Comparison of ENCODE assay signal across 9 cellular contexts in the genomic region with DNA sequence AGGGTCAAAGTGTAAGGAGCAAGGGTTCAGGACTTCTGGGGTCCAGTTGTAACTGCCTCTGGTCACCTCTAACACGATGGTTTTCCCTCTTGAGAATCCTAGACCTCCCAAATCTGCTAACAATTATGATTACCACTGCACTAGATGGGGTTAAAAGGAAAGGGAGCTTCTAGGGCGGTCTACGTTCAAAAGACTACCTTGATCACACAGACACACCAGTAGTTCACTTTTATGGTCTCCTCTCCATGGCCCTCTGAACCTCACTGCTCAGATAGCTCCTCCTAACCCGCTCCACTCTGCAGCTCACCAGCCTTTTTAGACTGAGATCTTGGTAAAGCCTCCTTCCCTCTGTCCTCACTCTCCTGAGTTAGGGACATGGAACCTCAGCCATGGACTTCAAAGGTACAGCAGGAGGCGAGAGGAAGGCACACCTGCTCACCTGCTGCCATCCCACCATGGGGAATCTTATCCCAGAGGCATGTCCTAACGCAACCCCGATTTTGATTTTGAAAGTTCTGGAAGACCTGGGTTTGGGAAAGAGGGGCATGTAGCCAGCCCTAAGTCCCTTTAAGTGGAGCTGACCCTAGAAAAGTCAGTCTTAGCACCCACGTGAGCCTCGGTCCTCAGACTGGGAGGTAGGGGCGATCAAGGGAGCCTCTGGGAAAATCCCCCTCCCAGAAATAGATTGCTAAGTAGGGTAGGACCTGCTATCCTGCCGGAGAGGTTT. TPM values are rescaled to one million over a fixed set of nuclear protein-coding genes. Genes with fewer than 3 reads are reported as not detected.
DNase-seq lines count a peak whose midpoint lies in the region; ATAC-seq, FAIRE-seq and TF ChIP-seq lines count a peak whose summit lies in the region.
"Had no signal": no experiment of that assay in that cellular context is flagged by ENCODE, and none has a peak within 500 bp of the region (broad histone marks: within the 10 kb centered on the region; RNA-seq: fewer than 3 reads in every experiment).

No MANE protein-coding gene starts in this region.

- no TSS peak for BruUV-seq in HepG2 (replicated peaks; lab: Mats Ljungman, UMichigan)

- H3K79me2 ChIP-seq in HepG2 (ENCODE audit: insufficient read depth, low read length): peaks cover 30% of the 10 kb centered on the region

- H3K36me3 Mint-ChIP-seq in activated CD4-positive, alpha-beta T cell treated with anti-CD3 and anti-CD28 coated beads, Interleukin-2, amount 10 ng/mL, durations not matched to agents 7 days and 5 days (ENCODE audit: low read depth): no peaks in the 10 kb centered on the region
- no peaks in the 10 kb centered on the region for H3K36me3 Mint-ChIP-seq in activated naive CD8-positive, alpha-beta T cell treated with anti-CD3 and anti-CD28 coated beads, Interleukin-2, amount 10 ng/mL, durations not matched to agents 7 days and 5 days

- H3K27me3 ChIP-seq in HepG2 (ENCODE audit: control insufficient read depth in 1 of 2, insufficient read depth in 2 of 2, low read length in 2 of 2) (no peaks in the 10 kb centered on the region; a peak in 1 of 5 replicates), thymus (ENCODE audit: control insufficient read depth, insufficient read depth) (no peaks in the 10 kb centered on the region)

- H3K4me2 ChIP-seq in HepG2 (ENCODE audit: low read depth, low read length): peak overlapping the region; percentile 94

- no peaks in the 10 kb centered on the region for H3K9me3 Mint-ChIP-seq in activated CD4-positive, alpha-beta T cell treated with anti-CD3 and anti-CD28 coated beads, Interleukin-2, amount 10 ng/mL, durations not matched to agents 7 days and 5 days
- H3K9me3 Mint-ChIP-seq in activated naive CD8-positive, alpha-beta T cell treated with anti-CD3 and anti-CD28 coated beads, Interleukin-2, amount 10 ng/mL, durations not matched to agents 7 days and 5 days: no peaks in the 10 kb centered on the region

- in situ Hi-C loops in HepG2 (cut with HindIII; ENCODE audit: extremely low pct_ligation_motif_present, low pct_unique_long_range_greater_than_20kb): no loop called here

- no peak for TF ChIP-seq POLR2A in HepG2 (IDR thresholded peaks at IDR 0.05; ENCODE audit: insufficient read depth in 1 of 2, low read depth in 2 of 2, low read length in 2 of 2)

- peak; percentile 19; the same call in 1 of the 2 replicates for TF ChIP-seq CTCF in HepG2 (CRISPR knock-in tag; IDR thresholded peaks at IDR 0.05)

- H3K36me3 ChIP-seq in HepG2 (replicated peaks in 1 of 2; ENCODE audit: control insufficient read depth in 1 of 2, insufficient read depth in 2 of 2, low read length in 2 of 2) (peaks cover 6 to 13% of the 10 kb centered on the region in 2 experiments), thymus (ENCODE audit: control insufficient read depth, insufficient read depth) (peaks cover 6% of the 10 kb centered on the region)

- FAIRE-seq in HepG2 (lab: Jason Lieb, UNC): peak; percentile 26

- peak overlapping the region; percentile 67 to 71 (median 68) for H3K4me3 ChIP-seq in HepG2 (replicated peaks in 1 of 3; ENCODE audit: insufficient read depth in 1 of 3, low read depth in 2 of 3, low read length in 3 of 3)
- peak overlapping the region; percentile 67 for H3K4me3 ChIP-seq in thymus (ENCODE audit: low read length)

- ATAC-seq in activated naive CD8-positive, alpha-beta T cell treated with anti-CD3 and anti-CD28 coated beads, Interleukin-2, amount 10 ng/mL, durations not matched to agents 7 days and 5 days (ENCODE audit: low read depth): no peak
- ATAC-seq in HepG2 (peak; percentile 29), HG02759 (IDR thresholded peaks at IDR 0.05; ENCODE audit: unreplicated experiment) (no peak)

- H3K27ac ChIP-seq in HepG2 (ENCODE audit: extremely low read length, insufficient read depth, low read length) (peak overlapping the region; percentile 70), thymus (ENCODE audit: low read depth) (peak overlapping the region; percentile 81)

- peaks cover 70% of the 10 kb centered on the region for H3K4me1 ChIP-seq in HepG2 (ENCODE audit: insufficient read depth, low read length)
- peaks cover 22% of the 10 kb centered on the region for H3K4me1 ChIP-seq in thymus (ENCODE audit: control insufficient read depth, insufficient read depth, low read length)

- H3K27me3 Mint-ChIP-seq in activated CD4-positive, alpha-beta T cell treated with anti-CD3 and anti-CD28 coated beads, Interleukin-2, amount 10 ng/mL, durations not matched to agents 7 days and 5 days: peaks cover 18% of the 10 kb centered on the region
- H3K27me3 Mint-ChIP-seq in activated naive CD8-positive, alpha-beta T cell treated with anti-CD3 and anti-CD28 coated beads, Interleukin-2, amount 10 ng/mL, durations not matched to agents 7 days and 5 days: peaks cover 28% of the 10 kb centered on the region

- H3K27ac Mint-ChIP-seq in activated CD4-positive, alpha-beta T cell treated with anti-CD3 and anti-CD28 coated beads, Interleukin-2, amount 10 ng/mL, durations not matched to agents 7 days and 5 days: no peak overlapping the region
- peak overlapping the region; percentile 26 for H3K27ac Mint-ChIP-seq in activated naive CD8-positive, alpha-beta T cell treated with anti-CD3 and anti-CD28 coated beads, Interleukin-2, amount 10 ng/mL, durations not matched to agents 7 days and 5 days

- peak overlapping the region; percentile 77 for H3K9ac ChIP-seq in HepG2 (ENCODE audit: insufficient read depth, low read depth, low read length)

- 27% methylated on average over 11 of the region's 11 CpGs for WGBS in HepG2 (ENCODE audit: low lambda C conversion rate)
- whole genome bisulfite sequencing in thymus: 61% methylated on average over 11 of the region's 11 CpGs

- H3K4me3 Mint-ChIP-seq in activated CD4-positive, alpha-beta T cell treated with anti-CD3 and anti-CD28 coated beads, Interleukin-2, amount 10 ng/mL, durations not matched to agents 7 days and 5 days: peak overlapping the region; percentile 67
- H3K4me3 Mint-ChIP-seq in activated naive CD8-positive, alpha-beta T cell treated with anti-CD3 and anti-CD28 coated beads, Interleukin-2, amount 10 ng/mL, durations not matched to agents 7 days and 5 days: peak overlapping the region; percentile 56

- no peak for TF ChIP-seq EP300 in HepG2 (IDR thresholded peaks at IDR 0.05; ENCODE audit: low read depth in 2 of 2, low read length in 2 of 2)
- TF ChIP-seq EP300 in HepG2 (CRISPR knock-in tag; IDR thresholded peaks at IDR 0.05; ENCODE audit: borderline replicate concordance): no peak

- H4K20me1 ChIP-seq in HepG2 (ENCODE audit: insufficient read depth, low read length): peaks cover 8% of the 10 kb centered on the region; the same call in 1 of the 2 replicates

- DNase-seq in activated CD4-positive, alpha-beta T cell treated with anti-CD3 and anti-CD28 coated beads, Interleukin-2, amount 10 ng/mL, durations not matched to agents 7 days and 5 days: no peak
- no peak for DNase-seq in activated CD4-positive, alpha-beta T cell treated with anti-CD3 and anti-CD28 coated beads for 48 hours
- no peak for DNase-seq in activated naive CD8-positive, alpha-beta T cell treated with anti-CD3 and anti-CD28 coated beads, Interleukin-2, amount 10 ng/mL, durations not matched to agents 7 days and 5 days
- DNase-seq in HepG2 (ENCODE audit: low spot score) (no peak), Ammon's horn (ENCODE audit: low spot score) (no peak), SKM-1 treated with dmso at 0.1 percent for 144 hours (lab: John Stamatoyannopoulos, UW; ENCODE audit: unreplicated experiment) (no peak)

- POLR2A ChIA-PET in activated CD4-positive, alpha-beta T cell treated with anti-CD3 and anti-CD28 coated beads, Interleukin-2, amount 10 ng/mL, durations not matched to agents 7 days and 5 days (lab: Charles Lee): no interaction called here
- POLR2A ChIA-PET in activated naive CD8-positive, alpha-beta T cell treated with anti-CD3 and anti-CD28 coated beads, Interleukin-2, amount 10 ng/mL, durations not matched to agents 7 days and 5 days (lab: Charles Lee): no interaction called here
- POLR2A ChIA-PET in HepG2 (lab: Yijun Ruan, JAX): interaction anchor here (1.0 to 7.8 kb wide), 21 partner anchors 7 to 483 kb away, joined by 3 to 91 read pairs (median 6); a partner anchor contains a TSS

- no peaks in the 10 kb centered on the region for H3K9me3 ChIP-seq in HepG2 (ENCODE audit: low read length)
- no peaks in the 10 kb centered on the region for H3K9me3 ChIP-seq in thymus (ENCODE audit: control insufficient read depth)

- intact Hi-C loops in HepG2 (cut with micrococcal nuclease; ENCODE audit: unreplicated experiment): loop anchor here (1.0 kb wide), 1 partner anchor 7 kb away; no protein-coding TSS in a partner anchor

- peaks cover 33% of the 10 kb centered on the region for H3K4me1 Mint-ChIP-seq in activated CD4-positive, alpha-beta T cell treated with anti-CD3 and anti-CD28 coated beads, Interleukin-2, amount 10 ng/mL, durations not matched to agents 7 days and 5 days
- peaks cover 22% of the 10 kb centered on the region for H3K4me1 Mint-ChIP-seq in activated naive CD8-positive, alpha-beta T cell treated with anti-CD3 and anti-CD28 coated beads, Interleukin-2, amount 10 ng/mL, durations not matched to agents 7 days and 5 days

- no peak for TF ChIP-seq RAD21 in HepG2 (CRISPR knock-in tag; IDR thresholded peaks at IDR 0.05)

- CTCF ChIA-PET in activated CD4-positive, alpha-beta T cell treated with anti-CD3 and anti-CD28 coated beads, Interleukin-2, amount 10 ng/mL, durations not matched to agents 7 days and 5 days (lab: Charles Lee): interaction anchor here (0.9 to 2.2 kb wide), 6 partner anchors 9 to 82 kb away, joined by 3 to 9 read pairs (median 4); no protein-coding TSS in a partner anchor
- CTCF ChIA-PET in HepG2 (lab: Yijun Ruan, JAX; ENCODE audit: low intra/inter-chr PET ratio, low total read pairs): interaction anchor here (1.5 to 12.2 kb wide), 3 partner anchors 9 to 82 kb away, joined by 4 to 320 read pairs (median 135); a partner anchor contains a TSS

- H2AFZ ChIP-seq in HepG2 (ENCODE audit: low read length): no peak overlapping the region

RNA-seq across cellular contexts. Expression of a gene that starts 1.4 kb away (rescaled TPM):
- total RNA-seq in activated CD4-positive, alpha-beta T cell treated with anti-CD3 and anti-CD28 coated beads, Interleukin-2, amount 10 ng/mL, durations not matched to agents 7 days and 5 days: 1 to 10 TPM; 5.0 to 6.2 TPM
- total RNA-seq in activated naive CD8-positive, alpha-beta T cell treated with anti-CD3 and anti-CD28 coated beads, Interleukin-2, amount 10 ng/mL, durations not matched to agents 7 days and 5 days: 1 to 10 TPM; 4.3 to 6.0 TPM
- total RNA-seq in HepG2 (2016; rRNA removed; fragmentation: Illumina TruSeq; extraction: Trizol): 21.0 and 36.6 TPM in 2 replicates
- total RNA-seq in HepG2 (2016; cell fraction: cytosol; rRNA removed; fragmentation: Illumina TruSeq; extraction: Trizol; ENCODE audit: low read depth): 20.7 and 21.8 TPM in 2 replicates
- total RNA-seq in HepG2 (2016; cell fraction: insoluble cytoplasmic fraction; rRNA removed; fragmentation: Illumina TruSeq; extraction: Trizol): 19.3 and 35.8 TPM in 2 replicates
- 53.1 and 55.3 TPM in 2 replicates for total RNA-seq in HepG2 (2016; cell fraction: membrane; rRNA removed; fragmentation: Illumina TruSeq; extraction: Trizol)
- total RNA-seq in HepG2 (2016; cell fraction: nucleus; rRNA removed; fragmentation: Illumina TruSeq; extraction: Trizol): 26.4 and 33.6 TPM in 2 replicates
- polyA plus RNA-seq in HepG2 (2011; rRNA removed) (34.5 and 42.2 TPM in 2 replicates), thymus (21.9 TPM)
- 26.6 and 62.4 TPM in 2 replicates for polyA plus RNA-seq in HepG2 (2011; cell fraction: cytosol; rRNA removed)
- polyA plus RNA-seq in HepG2 (2011; cell fraction: nucleus; rRNA removed): 171 and 203 TPM in 2 replicates
- polyA plus RNA-seq in HepG2 (2012): 21.1 and 23.1 TPM in 2 replicates
- polyA plus RNA-seq in HepG2 (2016; cell fraction: cytosol; fragmentation: Illumina TruSeq; extraction: Trizol; ENCODE audit: low read depth): 37.9 and 42.6 TPM in 2 replicates
- polyA plus RNA-seq in HepG2 (2016; cell fraction: insoluble cytoplasmic fraction; fragmentation: Illumina TruSeq; extraction: Trizol; ENCODE audit: low read depth): 34.5 and 39.2 TPM in 2 replicates
- polyA plus RNA-seq in HepG2 (2016; cell fraction: membrane; fragmentation: Illumina TruSeq; extraction: Trizol; ENCODE audit: low read depth): 72.9 and 82.3 TPM in 2 replicates
- polyA plus RNA-seq in HepG2 (2016; cell fraction: nucleus; fragmentation: Illumina TruSeq; extraction: Trizol; ENCODE audit: insufficient read depth, low read depth): 76.4 and 80.2 TPM in 2 replicates
- polyA minus RNA-seq in HepG2 (2011; rRNA and poly(A)+ RNA removed; ENCODE audit: low replicate concordance): 41.2 and 86.7 TPM in 2 replicates
- 20.3 and 21.8 TPM in 2 replicates for polyA minus RNA-seq in HepG2 (2011; cell fraction: cytosol; rRNA and poly(A)+ RNA removed)
- 61.3 and 63.0 TPM in 2 replicates for polyA minus RNA-seq in HepG2 (2011; cell fraction: nucleus; rRNA and poly(A)+ RNA removed)

RNA-seq across cellular contexts. Expression of a gene that starts 3.8 kb away (rescaled TPM):
- total RNA-seq in activated CD4-positive, alpha-beta T cell treated with anti-CD3 and anti-CD28 coated beads, Interleukin-2, amount 10 ng/mL, durations not matched to agents 7 days and 5 days: not detected
- total RNA-seq in activated naive CD8-positive, alpha-beta T cell treated with anti-CD3 and anti-CD28 coated beads, Interleukin-2, amount 10 ng/mL, durations not matched to agents 7 days and 5 days: not detected
- 0.29 TPM in 1 of 2 replicates, not detected in the other for total RNA-seq in HepG2 (2016; rRNA removed; fragmentation: Illumina TruSeq; extraction: Trizol)
- total RNA-seq in HepG2 (2016; cell fraction: cytosol; rRNA removed; fragmentation: Illumina TruSeq; extraction: Trizol; ENCODE audit: low read depth): 0.20 TPM in 1 of 2 replicates, not detected in the other
- total RNA-seq in HepG2 (2016; cell fraction: insoluble cytoplasmic fraction; rRNA removed; fragmentation: Illumina TruSeq; extraction: Trizol): 0.16 and 0.17 TPM in 2 replicates
- total RNA-seq in HepG2 (2016; cell fraction: membrane; rRNA removed; fragmentation: Illumina TruSeq; extraction: Trizol): 0.21 and 0.25 TPM in 2 replicates
- total RNA-seq in HepG2 (2016; cell fraction: nucleus; rRNA removed; fragmentation: Illumina TruSeq; extraction: Trizol): 0.60 and 0.68 TPM in 2 replicates
- polyA plus RNA-seq in HepG2 (2011; rRNA removed) (0.45 and 0.65 TPM in 2 replicates), thymus (0.98 TPM)
- 0.19 and 0.23 TPM in 2 replicates for polyA plus RNA-seq in HepG2 (2011; cell fraction: cytosol; rRNA removed)
- polyA plus RNA-seq in HepG2 (2011; cell fraction: nucleus; rRNA removed): 1.1 and 2.0 TPM in 2 replicates
- polyA plus RNA-seq in HepG2 (2012): 0.66 and 0.69 TPM in 2 replicates
- polyA plus RNA-seq in HepG2 (2016; cell fraction: cytosol; fragmentation: Illumina TruSeq; extraction: Trizol; ENCODE audit: low read depth): 0.52 and 0.61 TPM in 2 replicates
- 0.40 and 0.95 TPM in 2 replicates for polyA plus RNA-seq in HepG2 (2016; cell fraction: insoluble cytoplasmic fraction; fragmentation: Illumina TruSeq; extraction: Trizol; ENCODE audit: low read depth)
- polyA plus RNA-seq in HepG2 (2016; cell fraction: membrane; fragmentation: Illumina TruSeq; extraction: Trizol; ENCODE audit: low read depth): 0.92 and 1.2 TPM in 2 replicates
- polyA plus RNA-seq in HepG2 (2016; cell fraction: nucleus; fragmentation: Illumina TruSeq; extraction: Trizol; ENCODE audit: insufficient read depth, low read depth): 0.88 and 0.92 TPM in 2 replicates
- polyA minus RNA-seq in HepG2 (2011; rRNA and poly(A)+ RNA removed; ENCODE audit: low replicate concordance): 1.0 and 3.5 TPM in 2 replicates
- polyA minus RNA-seq in HepG2 (2011; cell fraction: cytosol; rRNA and poly(A)+ RNA removed): not detected in 2 replicates
- polyA minus RNA-seq in HepG2 (2011; cell fraction: nucleus; rRNA and poly(A)+ RNA removed): 1.3 TPM in 1 of 2 replicates, not detected in the other
- total RNA-seq: pulmonary artery endothelial cell had no signal

RNA-seq across cellular contexts. Expression of a gene that starts 26.9 kb away (rescaled TPM):
- under 1 TPM in 1 of 2 experiments, not detected in 1; 0.22 TPM for total RNA-seq in activated CD4-positive, alpha-beta T cell treated with anti-CD3 and anti-CD28 coated beads, Interleukin-2, amount 10 ng/mL, durations not matched to agents 7 days and 5 days
- under 1 TPM; 0.20 to 0.28 TPM for total RNA-seq in activated naive CD8-positive, alpha-beta T cell treated with anti-CD3 and anti-CD28 coated beads, Interleukin-2, amount 10 ng/mL, durations not matched to agents 7 days and 5 days
- 18.5 and 28.1 TPM in 2 replicates for total RNA-seq in HepG2 (2016; rRNA removed; fragmentation: Illumina TruSeq; extraction: Trizol)
- total RNA-seq in HepG2 (2016; cell fraction: cytosol; rRNA removed; fragmentation: Illumina TruSeq; extraction: Trizol; ENCODE audit: low read depth): 5.0 and 7.1 TPM in 2 replicates
- 15.0 and 26.8 TPM in 2 replicates for total RNA-seq in HepG2 (2016; cell fraction: insoluble cytoplasmic fraction; rRNA removed; fragmentation: Illumina TruSeq; extraction: Trizol)
- total RNA-seq in HepG2 (2016; cell fraction: membrane; rRNA removed; fragmentation: Illumina TruSeq; extraction: Trizol): 8.4 and 8.6 TPM in 2 replicates
- 32.3 and 36.7 TPM in 2 replicates for total RNA-seq in HepG2 (2016; cell fraction: nucleus; rRNA removed; fragmentation: Illumina TruSeq; extraction: Trizol)
- polyA plus RNA-seq in HepG2 (2011; rRNA removed): 78.1 and 97.1 TPM in 2 replicates
- polyA plus RNA-seq in HepG2 (2011; cell fraction: cytosol; rRNA removed): 47.9 and 68.0 TPM in 2 replicates
- polyA plus RNA-seq in HepG2 (2011; cell fraction: nucleus; rRNA removed): 243 and 248 TPM in 2 replicates
- polyA plus RNA-seq in HepG2 (2012): 34.1 and 49.5 TPM in 2 replicates
- polyA plus RNA-seq in HepG2 (2016; cell fraction: cytosol; fragmentation: Illumina TruSeq; extraction: Trizol; ENCODE audit: low read depth): 2.9 and 3.7 TPM in 2 replicates
- 13.8 and 18.7 TPM in 2 replicates for polyA plus RNA-seq in HepG2 (2016; cell fraction: insoluble cytoplasmic fraction; fragmentation: Illumina TruSeq; extraction: Trizol; ENCODE audit: low read depth)
- 5.9 and 7.3 TPM in 2 replicates for polyA plus RNA-seq in HepG2 (2016; cell fraction: membrane; fragmentation: Illumina TruSeq; extraction: Trizol; ENCODE audit: low read depth)
- 69.4 and 77.3 TPM in 2 replicates for polyA plus RNA-seq in HepG2 (2016; cell fraction: nucleus; fragmentation: Illumina TruSeq; extraction: Trizol; ENCODE audit: insufficient read depth, low read depth)
- polyA minus RNA-seq in HepG2 (2011; rRNA and poly(A)+ RNA removed; ENCODE audit: low replicate concordance): 29.6 and 155 TPM in 2 replicates
- polyA minus RNA-seq in HepG2 (2011; cell fraction: cytosol; rRNA and poly(A)+ RNA removed): 32.6 and 33.5 TPM in 2 replicates
- 71.0 and 71.2 TPM in 2 replicates for polyA minus RNA-seq in HepG2 (2011; cell fraction: nucleus; rRNA and poly(A)+ RNA removed)
- 6.5 TPM for polyA plus RNA-seq in thymus

RNA-seq across cellular contexts. Expression of a gene that starts 39.4 kb away (rescaled TPM):
- not detected for total RNA-seq in activated CD4-positive, alpha-beta T cell treated with anti-CD3 and anti-CD28 coated beads, Interleukin-2, amount 10 ng/mL, durations not matched to agents 7 days and 5 days
- not detected for total RNA-seq in activated naive CD8-positive, alpha-beta T cell treated with anti-CD3 and anti-CD28 coated beads, Interleukin-2, amount 10 ng/mL, durations not matched to agents 7 days and 5 days
- not detected in 2 replicates for total RNA-seq in HepG2 (2016; rRNA removed; fragmentation: Illumina TruSeq; extraction: Trizol)
- not detected in 2 replicates for total RNA-seq in HepG2 (2016; cell fraction: cytosol; rRNA removed; fragmentation: Illumina TruSeq; extraction: Trizol; ENCODE audit: low read depth)
- total RNA-seq in HepG2 (2016; cell fraction: insoluble cytoplasmic fraction; rRNA removed; fragmentation: Illumina TruSeq; extraction: Trizol): not detected in 2 replicates
- not detected in 2 replicates for total RNA-seq in HepG2 (2016; cell fraction: membrane; rRNA removed; fragmentation: Illumina TruSeq; extraction: Trizol)
- total RNA-seq in HepG2 (2016; cell fraction: nucleus; rRNA removed; fragmentation: Illumina TruSeq; extraction: Trizol): not detected in 2 replicates
- polyA plus RNA-seq in HepG2 (2011; rRNA removed) (not detected in 2 replicates), thymus (not detected)
- polyA plus RNA-seq in HepG2 (2011; cell fraction: cytosol; rRNA removed): not detected in 2 replicates
- polyA plus RNA-seq in HepG2 (2011; cell fraction: nucleus; rRNA removed): not detected in 2 replicates
- not detected in 2 replicates for polyA plus RNA-seq in HepG2 (2012)
- not detected in 2 replicates for polyA plus RNA-seq in HepG2 (2016; cell fraction: cytosol; fragmentation: Illumina TruSeq; extraction: Trizol; ENCODE audit: low read depth)
- polyA plus RNA-seq in HepG2 (2016; cell fraction: insoluble cytoplasmic fraction; fragmentation: Illumina TruSeq; extraction: Trizol; ENCODE audit: low read depth): not detected in 2 replicates
- not detected in 2 replicates for polyA plus RNA-seq in HepG2 (2016; cell fraction: membrane; fragmentation: Illumina TruSeq; extraction: Trizol; ENCODE audit: low read depth)
- not detected in 2 replicates for polyA plus RNA-seq in HepG2 (2016; cell fraction: nucleus; fragmentation: Illumina TruSeq; extraction: Trizol; ENCODE audit: insufficient read depth, low read depth)
- polyA minus RNA-seq in HepG2 (2011; rRNA and poly(A)+ RNA removed; ENCODE audit: low replicate concordance): not detected in 2 replicates
- polyA minus RNA-seq in HepG2 (2011; cell fraction: cytosol; rRNA and poly(A)+ RNA removed): not detected in 2 replicates
- not detected in 2 replicates for polyA minus RNA-seq in HepG2 (2011; cell fraction: nucleus; rRNA and poly(A)+ RNA removed)
- total RNA-seq: pulmonary artery endothelial cell had no signal

RNA-seq across cellular contexts. Expression of a gene that starts 54.9 kb away (rescaled TPM):
- total RNA-seq in activated CD4-positive, alpha-beta T cell treated with anti-CD3 and anti-CD28 coated beads, Interleukin-2, amount 10 ng/mL, durations not matched to agents 7 days and 5 days: not detected
- total RNA-seq in activated naive CD8-positive, alpha-beta T cell treated with anti-CD3 and anti-CD28 coated beads, Interleukin-2, amount 10 ng/mL, durations not matched to agents 7 days and 5 days: not detected
- total RNA-seq in HepG2 (2016; rRNA removed; fragmentation: Illumina TruSeq; extraction: Trizol): not detected in 2 replicates
- not detected in 2 replicates for total RNA-seq in HepG2 (2016; cell fraction: cytosol; rRNA removed; fragmentation: Illumina TruSeq; extraction: Trizol; ENCODE audit: low read depth)
- total RNA-seq in HepG2 (2016; cell fraction: insoluble cytoplasmic fraction; rRNA removed; fragmentation: Illumina TruSeq; extraction: Trizol): not detected in 2 replicates
- total RNA-seq in HepG2 (2016; cell fraction: membrane; rRNA removed; fragmentation: Illumina TruSeq; extraction: Trizol): not detected in 2 replicates
- total RNA-seq in HepG2 (2016; cell fraction: nucleus; rRNA removed; fragmentation: Illumina TruSeq; extraction: Trizol): not detected in 2 replicates
- polyA plus RNA-seq in HepG2 (2011; rRNA removed) (0.04 and 0.17 TPM in 2 replicates), thymus (1.6 TPM)
- 0.04 and 0.06 TPM in 2 replicates for polyA plus RNA-seq in HepG2 (2011; cell fraction: cytosol; rRNA removed)
- 0.23 and 0.42 TPM in 2 replicates for polyA plus RNA-seq in HepG2 (2011; cell fraction: nucleus; rRNA removed)
- 0.41 and 1.6 TPM in 2 replicates for polyA plus RNA-seq in HepG2 (2012)
- polyA plus RNA-seq in HepG2 (2016; cell fraction: cytosol; fragmentation: Illumina TruSeq; extraction: Trizol; ENCODE audit: low read depth): not detected in 2 replicates
- polyA plus RNA-seq in HepG2 (2016; cell fraction: insoluble cytoplasmic fraction; fragmentation: Illumina TruSeq; extraction: Trizol; ENCODE audit: low read depth): not detected in 2 replicates
- polyA plus RNA-seq in HepG2 (2016; cell fraction: membrane; fragmentation: Illumina TruSeq; extraction: Trizol; ENCODE audit: low read depth): not detected in 2 replicates
- polyA plus RNA-seq in HepG2 (2016; cell fraction: nucleus; fragmentation: Illumina TruSeq; extraction: Trizol; ENCODE audit: insufficient read depth, low read depth): not detected in 2 replicates
- not detected in 2 replicates for polyA minus RNA-seq in HepG2 (2011; rRNA and poly(A)+ RNA removed; ENCODE audit: low replicate concordance)
- not detected in 2 replicates for polyA minus RNA-seq in HepG2 (2011; cell fraction: cytosol; rRNA and poly(A)+ RNA removed)
- polyA minus RNA-seq in HepG2 (2011; cell fraction: nucleus; rRNA and poly(A)+ RNA removed): not detected in 2 replicates
- total RNA-seq: pulmonary artery endothelial cell had no signal

Comparison
In these comparisons a context has a peak if more than half of its experiments do, and no peak if none do; other contexts are left out.
1. RNA of a gene that starts 26.9 kb away (total RNA-seq): 5.0 to 36.7 TPM in HepG2; 0.20 to 0.28 TPM in activated naive CD8-positive, alpha-beta T cell treated with anti-CD3 and anti-CD28 coated beads, Interleukin-2, amount 10 ng/mL, durations not matched to agents 7 days and 5 days and 0.22 TPM in activated CD4-positive, alpha-beta T cell treated with anti-CD3 and anti-CD28 coated beads, Interleukin-2, amount 10 ng/mL, durations not matched to agents 7 days and 5 days; every median in the first group is over 4 times any median in the second.